Comparison of ENCODE assay signal across 9 cellular contexts in the genomic region with DNA sequence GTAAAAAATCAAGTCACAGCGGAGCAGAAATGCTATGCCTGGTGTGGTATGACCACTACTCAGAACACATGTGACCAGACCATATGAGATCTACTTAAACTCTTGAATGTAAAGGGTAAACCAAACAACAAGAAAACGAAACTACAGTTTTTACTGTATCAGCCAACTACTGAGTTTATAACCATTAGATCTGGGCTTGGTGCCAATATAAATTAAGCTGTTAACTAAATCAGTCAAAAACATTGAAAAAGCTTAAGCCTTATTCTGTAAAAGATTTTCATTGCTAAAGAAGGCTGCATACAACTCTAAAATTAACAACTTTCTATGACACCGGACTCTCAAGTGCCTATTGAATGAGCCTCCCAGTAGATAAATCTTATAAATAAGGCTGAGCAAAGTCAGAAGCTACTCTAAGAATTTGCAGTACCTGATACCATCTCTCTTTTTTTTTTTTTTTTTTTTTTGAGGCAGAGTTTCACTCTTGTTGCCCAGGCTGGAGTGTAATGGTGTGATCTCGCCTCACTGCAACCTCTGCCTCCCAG. TPM values are rescaled to one million over a fixed set of nuclear protein-coding genes. Genes with fewer than 3 reads are reported as not detected.
DNase-seq lines count a peak whose midpoint lies in the region; ATAC-seq and TF ChIP-seq lines count a peak whose summit lies in the region.
"Had no signal": no experiment of that assay in that cellular context is flagged by ENCODE, and none has a peak within 500 bp of the region (broad histone marks: within the 10 kb centered on the region; RNA-seq: fewer than 3 reads in every experiment).

No MANE protein-coding gene starts in this region.

- H3K27ac ChIP-seq in AG04450 (ENCODE audit: low read depth, low read length) (peak overlapping the region; percentile 72), skin epidermis (peak overlapping the region in 13 of 21 experiments; percentile 2 to 75 (median 44))
- H3K27ac ChIP-seq in effector memory CD4-positive, alpha-beta T cell (ENCODE audit: insufficient read depth, low read length, poor library complexity, severe bottlenecking), result peak overlapping the region; percentile 60
- H3K27ac ChIP-seq: HL-60 had no signal

- no peaks in the 10 kb centered on the region for H3K27me3 ChIP-seq in AG04450 (ENCODE audit: control insufficient read depth, insufficient read depth, low read length)
- no peaks in the 10 kb centered on the region for H3K27me3 ChIP-seq in effector memory CD4-positive, alpha-beta T cell (replicated peaks; ENCODE audit: control insufficient read depth, insufficient read depth, low read length, poor library complexity, severe bottlenecking)

- CTCF ChIA-PET in AG04450 (lab: Charles Lee), result interaction anchor here (0.6 to 1.4 kb wide), 2 partner anchors 122 to 262 kb away, joined by 3 to 4 read pairs; no protein-coding TSS in a partner anchor

- ATAC-seq in GM18511 (IDR thresholded peaks at IDR 0.05; ENCODE audit: unreplicated experiment) (peak; percentile 100), HG02938 (IDR thresholded peaks at IDR 0.05; ENCODE audit: unreplicated experiment) (peak; percentile 99)

- no peaks in the 10 kb centered on the region for H3K9me3 ChIP-seq in AG04450 (ENCODE audit: control insufficient read depth, insufficient read depth, low read length)
- no peaks in the 10 kb centered on the region for H3K9me3 ChIP-seq in effector memory CD4-positive, alpha-beta T cell (ENCODE audit: control insufficient read depth, low read length)

- POLR2A ChIA-PET in AG04450 (lab: Yijun Ruan, JAX), result interaction anchor here (0.6 kb wide), 1 partner anchor 429 kb away, joined by 3 read pairs; no protein-coding TSS in a partner anchor

- TF ChIP-seq CTCF in AG04450 (IDR thresholded peaks at IDR 0.05; ENCODE audit: low read depth, low read length), result no peak

- peaks cover 11% of the 10 kb centered on the region for H3K36me3 ChIP-seq in effector memory CD4-positive, alpha-beta T cell (ENCODE audit: control insufficient read depth, insufficient read depth, low read length)

- peak overlapping the region; percentile 17 for H3K4me3 ChIP-seq in AG04450 (ENCODE audit: low read depth, low read length)
- H3K4me3 ChIP-seq in effector memory CD4-positive, alpha-beta T cell (ENCODE audit: insufficient read depth, low read depth, low read length, poor library complexity, severe bottlenecking), result peak overlapping the region; percentile 22
- H3K4me3 ChIP-seq in skin epidermis, result no peak overlapping the region

- peaks cover 7% of the 10 kb centered on the region for H3K4me1 ChIP-seq in effector memory CD4-positive, alpha-beta T cell (ENCODE audit: control insufficient read depth, insufficient read depth, low read length, poor library complexity, severe bottlenecking)

- peak; percentile 55 for DNase-seq in AG04450 (ENCODE audit: low read depth, low spot score)
- DNase-seq in NCI-H345 treated with DMSO at 0.1 percent for 48 hours (lab: John Stamatoyannopoulos, UW; ENCODE audit: unreplicated experiment), result peak; percentile 39
- no peak for DNase-seq in effector memory CD4-positive, alpha-beta T cell
- no peak for DNase-seq in iPS-NIHi11 (ENCODE audit: low spot score)
- DNase-seq in SK-N-DZ (ENCODE audit: low spot score), result no peak

RNA-seq across cellular contexts. Expression of gene SPTLC2, which starts 35.4 kb away (rescaled TPM):
- 37.0 and 41.3 TPM in 2 replicates for polyA plus RNA-seq in AG04450 (2011; rRNA removed)
- 59.5 and 61.0 TPM in 2 replicates for polyA minus RNA-seq in AG04450 (2011; rRNA and poly(A)+ RNA removed)
- polyA plus RNA-seq in SK-N-DZ (2014; cell fraction: cytosol; rRNA removed), result 17.0 and 22.1 TPM in 2 replicates
- 5.7 and 19.7 TPM in 2 replicates for polyA plus RNA-seq in SK-N-DZ (2014; cell fraction: nucleus; rRNA removed)

Comparison
In these comparisons a context has a peak if more than half of its experiments do, and no peak if none do; other contexts are left out.
1. DNase-seq: peak in AG04450 (single experiment) and NCI-H345 treated with DMSO at 0.1 percent for 48 hours (single experiment); none in effector memory CD4-positive, alpha-beta T cell (0 of 3), iPS-NIHi11 (single experiment) and SK-N-DZ (single experiment).
2. H3K4me3 ChIP-seq: peak in AG04450 (single experiment) and effector memory CD4-positive, alpha-beta T cell (single experiment); none in skin epidermis (0 of 7).
3. Peak in every context shown above with its lines, with median percentiles within 50 percentile points of each other: H3K27ac ChIP-seq.